Comparison of ENCODE assay signal across 1 cellular context in genomic region chr6:107957909-107958688, GRCh38.
TF ChIP-seq lines count a peak whose summit lies in the region.

SEC63 (minus strand) TSS chr6:107958208; CDS start chr6:107958009, 199 bp downstream.

TF ChIP-seq in WTC11, 78 proteins besides CTCF, POLR2A, EP300 and RAD21 (continued from another document):
- peak; percentile 80; the same call in 1 of the 2 replicates for TF ChIP-seq E2F5 (CRISPR knock-in tag; IDR thresholded peaks at IDR 0.05)
- TF ChIP-seq TEAD1 (CRISPR knock-in tag; IDR thresholded peaks at IDR 0.05), result peak; percentile 48; the same call in 1 of the 2 replicates
- TF ChIP-seq ELF4 (CRISPR knock-in tag; IDR thresholded peaks at IDR 0.05; ENCODE audit: low read depth), result no peak
- TF ChIP-seq ZNF138 (CRISPR knock-in tag; conservative IDR thresholded peaks at IDR 0.05), result no peak
- peak; percentile 77; the same call in 1 of the 2 replicates for TF ChIP-seq MYBL2 (CRISPR knock-in tag; IDR thresholded peaks at IDR 0.05)
- 0 out of 2 replicates have a peak, but pooled peaks have one; percentile 28 for TF ChIP-seq ARID4B (CRISPR knock-in tag; IDR thresholded peaks at IDR 0.05; ENCODE audit: borderline replicate concordance)
- TF ChIP-seq GABPB1 (CRISPR knock-in tag; IDR thresholded peaks at IDR 0.05), result peak; percentile 44; the same call in 1 of the 2 replicates
- peak; percentile 41; the same call in 1 of the 2 replicates for TF ChIP-seq CREB1 (CRISPR knock-in tag; IDR thresholded peaks at IDR 0.05)
- TF ChIP-seq NR2C2 (CRISPR knock-in tag; IDR thresholded peaks at IDR 0.05), result 0 out of 2 replicates have a peak, but pooled peaks have one; percentile 51
- TF ChIP-seq NFE2L1 (CRISPR knock-in tag; IDR thresholded peaks at IDR 0.05), result peak; percentile 74; the same call in 1 of the 2 replicates
